ENCODE assay signal across 26 cellular contexts in the genomic region with DNA sequence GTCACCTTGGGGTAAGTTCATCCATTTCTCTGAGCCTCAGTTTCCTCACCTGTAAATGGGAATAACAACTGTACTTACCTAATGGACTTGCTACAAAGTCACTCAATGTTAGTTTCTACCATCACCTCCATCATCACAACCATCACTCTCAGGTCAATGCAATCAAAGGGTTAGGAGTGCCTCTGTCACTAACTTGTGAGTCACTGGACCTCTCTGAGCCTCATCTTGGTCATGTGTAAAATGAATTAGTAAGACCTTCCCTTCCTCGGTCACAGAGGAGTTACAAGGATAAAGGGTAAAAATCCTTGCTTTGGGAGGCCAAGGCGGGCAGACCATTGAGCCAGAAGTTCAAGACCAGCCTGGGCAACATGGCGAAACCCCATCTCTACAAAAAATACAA. TPM values are rescaled to one million over a fixed set of nuclear protein-coding genes. Genes with fewer than 3 reads are reported as not detected.
"Had no signal": no experiment of that assay in that cellular context is flagged by ENCODE, and none has a peak within 500 bp of the region (broad histone marks: within the 10 kb centered on the region; RNA-seq: fewer than 3 reads in every experiment).

No MANE protein-coding gene starts in this region.

- FAIRE-seq: astrocyte had no signal

- H3K4me1 Mint-ChIP-seq: activated B cell treated with CpG ODN at 0.5 μM for 24 hours; activated CD4-positive, alpha-beta T cell treated with anti-CD3 and anti-CD28 coated beads, Interleukin-2, amount 10 ng/mL, durations not matched to agents 24 days and 14 days; activated CD8-positive, alpha-beta memory T cell treated with anti-CD3 and anti-CD28 coated beads, Interleukin-2, amount 10 ng/mL, durations not matched to agents 7 days and 5 days; T-helper 17 cell had no signal

- ATAC-seq: activated CD8-positive, alpha-beta memory T cell treated with anti-CD3 and anti-CD28 coated beads, Interleukin-2, amount 10 ng/mL, durations not matched to agents 7 days and 5 days; T-helper 17 cell had no signal

- H3K9me3 Mint-ChIP-seq: activated B cell treated with CpG ODN at 0.5 μM for 24 hours; activated CD4-positive, alpha-beta T cell treated with anti-CD3 and anti-CD28 coated beads, Interleukin-2, amount 10 ng/mL, durations not matched to agents 24 days and 14 days; activated naive CD4-positive, alpha-beta T cell treated with anti-CD3 and anti-CD28 coated beads, Interleukin-2, amount 50 U/mL, for 72 hours; activated T-cell treated with anti-CD3 and anti-CD28 coated beads, Interleukin-2, amount 50 U/mL, for 24 hours; brain had no signal

- H3K27ac Mint-ChIP-seq: activated B cell treated with CpG ODN at 0.5 μM for 24 hours; activated CD4-positive, alpha-beta T cell treated with anti-CD3 and anti-CD28 coated beads, Interleukin-2, amount 10 ng/mL, durations not matched to agents 24 days and 14 days; activated CD8-positive, alpha-beta memory T cell treated with anti-CD3 and anti-CD28 coated beads, Interleukin-2, amount 10 ng/mL, durations not matched to agents 7 days and 5 days; activated T-cell treated with anti-CD3 and anti-CD28 coated beads, Interleukin-2, amount 50 U/mL, for 24 hours; T-helper 17 cell had no signal

- H3K4me3 Mint-ChIP-seq: activated B cell treated with CpG ODN at 0.5 μM for 24 hours; activated CD4-positive, alpha-beta T cell treated with anti-CD3 and anti-CD28 coated beads, Interleukin-2, amount 10 ng/mL, durations not matched to agents 24 days and 14 days; activated CD8-positive, alpha-beta memory T cell treated with anti-CD3 and anti-CD28 coated beads, Interleukin-2, amount 10 ng/mL, durations not matched to agents 7 days and 5 days; activated T-cell treated with anti-CD3 and anti-CD28 coated beads, Interleukin-2, amount 50 U/mL, for 24 hours; brain; T-helper 17 cell had no signal

- DNase-seq: activated B cell treated with CpG ODN at 0.5 μM for 24 hours; activated CD4-positive, alpha-beta T cell treated with anti-CD3 and anti-CD28 coated beads for 1 hour; activated CD4-positive, alpha-beta T cell treated with anti-CD3 and anti-CD28 coated beads, Interleukin-2, amount 10 ng/mL, durations not matched to agents 24 days and 14 days; activated CD4-positive, alpha-beta T cell treated with anti-CD3 and anti-CD28 coated beads, Interleukin-2, amount 50 U/mL, for 48 hours; activated CD8-positive, alpha-beta memory T cell treated with anti-CD3 and anti-CD28 coated beads, Interleukin-2, amount 10 ng/mL, durations not matched to agents 7 days and 5 days; activated effector memory CD4-positive, alpha-beta T cell treated with anti-CD3 and anti-CD28 coated beads, Interleukin-2, amount 50 U/mL, for 16 hours; activated naive CD4-positive, alpha-beta T cell treated with Interleukin-2 at 50 U/mL for 16 hours; activated T-cell treated with anti-CD3 and anti-CD28 coated beads, Interleukin-2, amount 50 U/mL, for 24 hours; amygdala; Kasumi-1; KBM-7; NCI-H1092; NCI-H1417; NCI-H1694; NCI-H2029; NCI-H2107; NCI-H2171 treated with DMSO at 0.1 percent for 48 hours; NCI-H510A treated with DMSO at 0.1 percent for 48 hours; NK-92 treated with Interleukin-12 subunit alpha and Interleukin-12 subunit beta, amount 100 ng/mL, for 24 hours; SIG-M5; T-helper 17 cell; T-helper 9 cell had no signal

- H3K27me3 ChIP-seq: cardiac muscle cell had no signal

- H3K36me3 Mint-ChIP-seq: activated CD8-positive, alpha-beta memory T cell treated with anti-CD3 and anti-CD28 coated beads, Interleukin-2, amount 10 ng/mL, durations not matched to agents 7 days and 5 days; activated naive CD4-positive, alpha-beta T cell treated with anti-CD3 and anti-CD28 coated beads, Interleukin-2, amount 50 U/mL, for 72 hours; brain had no signal

- H3K27ac ChIP-seq: cardiac muscle cell had no signal

RNA-seq across cellular contexts. Expression of gene FABP6, which starts 12.8 kb away (rescaled TPM):
- total RNA-seq: activated B cell treated with CpG ODN at 0.5 μM for 24 hours; activated CD4-positive, alpha-beta T cell treated with anti-CD3 and anti-CD28 coated beads, Interleukin-2, amount 10 ng/mL, durations not matched to agents 24 days and 14 days; activated CD8-positive, alpha-beta memory T cell treated with anti-CD3 and anti-CD28 coated beads, Interleukin-2, amount 10 ng/mL, durations not matched to agents 7 days and 5 days; activated naive CD4-positive, alpha-beta T cell treated with anti-CD3 and anti-CD28 coated beads, Interleukin-2, amount 50 U/mL, for 72 hours; astrocyte; cardiac muscle cell; T-helper 17 cell had no signal
